1 cellular context compared by ENCODE assay signal in the genomic region with DNA sequence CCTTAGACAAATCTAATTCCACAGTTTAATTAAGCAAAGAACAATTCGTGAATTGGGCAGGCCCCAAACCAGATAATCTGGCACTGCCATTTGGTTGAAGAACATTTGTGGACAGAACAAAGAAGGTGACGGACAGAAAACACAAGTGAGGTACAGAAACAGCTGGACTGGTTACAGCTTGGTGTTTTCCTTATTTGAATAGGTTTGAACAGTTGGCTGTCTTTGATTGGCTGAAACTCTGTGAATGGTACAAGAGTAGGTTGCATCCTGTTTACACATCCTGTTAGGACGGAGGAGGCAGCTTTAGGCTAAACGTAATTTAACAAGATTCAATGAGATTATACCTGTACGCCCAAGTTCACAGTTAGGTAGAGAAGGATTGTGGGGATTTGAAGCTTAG.
TF ChIP-seq lines count a peak whose summit lies in the region.

No MANE protein-coding gene starts in this region.

TF ChIP-seq in WTC11, 78 proteins besides CTCF, POLR2A, EP300 and RAD21:
- TF ChIP-seq NFYB (CRISPR knock-in tag; conservative IDR thresholded peaks at IDR 0.05; ENCODE audit: low read depth) (no peak), GRHL2 (CRISPR knock-in tag; IDR thresholded peaks at IDR 0.05; ENCODE audit: insufficient replicate concordance, severe bottlenecking) (no peak), ZNF121 (CRISPR knock-in tag; IDR thresholded peaks at IDR 0.05) (no peak), SOX15 (CRISPR knock-in tag; IDR thresholded peaks at IDR 0.05) (no peak), ZNF396 (CRISPR knock-in tag; IDR thresholded peaks at IDR 0.05; ENCODE audit: borderline replicate concordance) (no peak), ZNF423 (CRISPR knock-in tag; IDR thresholded peaks at IDR 0.05) (no peak), ZNF232 (CRISPR knock-in tag; IDR thresholded peaks at IDR 0.05) (no peak)
- TF ChIP-seq, protein P1, sequence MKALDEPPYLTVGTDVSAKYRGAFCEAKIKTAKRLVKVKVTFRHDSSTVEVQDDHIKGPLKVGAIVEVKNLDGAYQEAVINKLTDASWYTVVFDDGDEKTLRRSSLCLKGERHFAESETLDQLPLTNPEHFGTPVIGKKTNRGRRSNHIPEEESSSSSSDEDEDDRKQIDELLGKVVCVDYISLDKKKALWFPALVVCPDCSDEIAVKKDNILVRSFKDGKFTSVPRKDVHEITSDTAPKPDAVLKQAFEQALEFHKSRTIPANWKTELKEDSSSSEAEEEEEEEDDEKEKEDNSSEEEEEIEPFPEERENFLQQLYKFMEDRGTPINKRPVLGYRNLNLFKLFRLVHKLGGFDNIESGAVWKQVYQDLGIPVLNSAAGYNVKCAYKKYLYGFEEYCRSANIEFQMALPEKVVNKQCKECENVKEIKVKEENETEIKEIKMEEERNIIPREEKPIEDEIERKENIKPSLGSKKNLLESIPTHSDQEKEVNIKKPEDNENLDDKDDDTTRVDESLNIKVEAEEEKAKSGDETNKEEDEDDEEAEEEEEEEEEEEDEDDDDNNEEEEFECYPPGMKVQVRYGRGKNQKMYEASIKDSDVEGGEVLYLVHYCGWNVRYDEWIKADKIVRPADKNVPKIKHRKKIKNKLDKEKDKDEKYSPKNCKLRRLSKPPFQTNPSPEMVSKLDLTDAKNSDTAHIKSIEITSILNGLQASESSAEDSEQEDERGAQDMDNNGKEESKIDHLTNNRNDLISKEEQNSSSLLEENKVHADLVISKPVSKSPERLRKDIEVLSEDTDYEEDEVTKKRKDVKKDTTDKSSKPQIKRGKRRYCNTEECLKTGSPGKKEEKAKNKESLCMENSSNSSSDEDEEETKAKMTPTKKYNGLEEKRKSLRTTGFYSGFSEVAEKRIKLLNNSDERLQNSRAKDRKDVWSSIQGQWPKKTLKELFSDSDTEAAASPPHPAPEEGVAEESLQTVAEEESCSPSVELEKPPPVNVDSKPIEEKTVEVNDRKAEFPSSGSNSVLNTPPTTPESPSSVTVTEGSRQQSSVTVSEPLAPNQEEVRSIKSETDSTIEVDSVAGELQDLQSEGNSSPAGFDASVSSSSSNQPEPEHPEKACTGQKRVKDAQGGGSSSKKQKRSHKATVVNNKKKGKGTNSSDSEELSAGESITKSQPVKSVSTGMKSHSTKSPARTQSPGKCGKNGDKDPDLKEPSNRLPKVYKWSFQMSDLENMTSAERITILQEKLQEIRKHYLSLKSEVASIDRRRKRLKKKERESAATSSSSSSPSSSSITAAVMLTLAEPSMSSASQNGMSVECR (CRISPR knock-in tag; IDR thresholded peaks at IDR 0.05; ENCODE audit: borderline replicate concordance): no peak
